In genomic region chr11:15526032-15526431, GRCh38 we compare ENCODE assay signal across 33 cellular contexts.
"Had no signal": no experiment of that assay in that cellular context is flagged by ENCODE, and none has a peak within 500 bp of the region (broad histone marks: within the 10 kb centered on the region; RNA-seq: fewer than 3 reads in every experiment).

No MANE protein-coding gene starts in this region.

- H3K27me3 ChIP-seq: adrenal gland, ascending aorta, body of pancreas, brain microvascular endothelial cell, breast epithelium, cardiac muscle cell had no signal

- H3K27ac ChIP-seq: adrenal gland, ascending aorta, body of pancreas, brain microvascular endothelial cell, breast epithelium, cardiac muscle cell had no signal

- ATAC-seq: activated naive CD4-positive, alpha-beta T cell treated with anti-CD3 and anti-CD28 coated beads, Interleukin-2, amount 50 U/mL, for 72 hours; activated naive CD8-positive, alpha-beta T cell treated with anti-CD3 and anti-CD28 coated beads, Interleukin-2, amount 50 U/mL, for 24 hours; activated T-cell treated with anti-CD3 and anti-CD28 coated beads, Interleukin-2, amount 50 U/mL, for 4 hours; activated T-cell treated with anti-CD3 and anti-CD28 coated beads, Interleukin-2, amount 50 U/mL, for 72 hours; activated T-helper 17 cell treated with anti-CD3 and anti-CD28 coated beads, Interleukin-2, amount 50 U/mL, for 72 hours; body of pancreas had no signal

- DNase-seq: activated effector memory CD4-positive, alpha-beta T cell treated with anti-CD3 and anti-CD28 coated beads, Interleukin-2, amount 50 U/mL, for 16 hours; activated effector memory CD4-positive, alpha-beta T cell treated with Interleukin-2 at 50 U/mL for 16 hours; activated gamma-delta T cell; activated gamma-delta T cell treated with Interleukin-2 at 50 U/mL for 16 hours; activated naive CD4-positive, alpha-beta T cell; activated naive CD4-positive, alpha-beta T cell treated with anti-CD3 and anti-CD28 coated beads for 36 hours; activated naive CD4-positive, alpha-beta T cell treated with anti-CD3 and anti-CD28 coated beads, Interleukin-2, amount 10 ng/mL, durations not matched to agents 7 days and 5 days; activated naive CD4-positive, alpha-beta T cell treated with anti-CD3 and anti-CD28 coated beads, Interleukin-2, amount 50 U/mL, for 16 hours; activated naive CD4-positive, alpha-beta T cell treated with Interleukin-2 at 50 U/mL for 16 hours; activated naive CD8-positive, alpha-beta T cell treated with anti-CD3 and anti-CD28 coated beads for 36 hours; activated naive CD8-positive, alpha-beta T cell treated with anti-CD3 and anti-CD28 coated beads, Interleukin-2, amount 10 ng/mL, durations not matched to agents 7 days and 5 days; activated naive CD8-positive, alpha-beta T cell treated with anti-CD3 and anti-CD28 coated beads, Interleukin-2, amount 50 U/mL, for 24 hours; activated T-cell treated with anti-CD3 and anti-CD28 coated beads, Interleukin-2, amount 50 U/mL, for 1 hour; activated T-cell treated with anti-CD3 and anti-CD28 coated beads, Interleukin-2, amount 50 U/mL, for 24 hours; activated T-cell treated with anti-CD3 and anti-CD28 coated beads, Interleukin-2, amount 50 U/mL, for 4 hours; activated T-cell treated with anti-CD3 and anti-CD28 coated beads, Interleukin-2, amount 50 U/mL, for 48 hours; activated T-cell treated with anti-CD3 and anti-CD28 coated beads, Interleukin-2, amount 50 U/mL, for 72 hours; adrenal gland; amniotic stem cell; amygdala; anterior cingulate cortex; aorta; brain microvascular endothelial cell; central memory CD4-positive, alpha-beta T cell; cerebellar nuclear complex had no signal

- H3K4me3 ChIP-seq: adrenal gland, ascending aorta, body of pancreas, breast epithelium, cardiac muscle cell had no signal

- H3K4me1 ChIP-seq: adrenal gland, ascending aorta, body of pancreas, breast epithelium had no signal

- H3K36me3 ChIP-seq: adrenal gland, ascending aorta, brain microvascular endothelial cell, breast epithelium, cardiac muscle cell had no signal

- FAIRE-seq: astrocyte, bronchial epithelial cell had no signal
